1 cellular context compared by ENCODE assay signal in the genomic region with DNA sequence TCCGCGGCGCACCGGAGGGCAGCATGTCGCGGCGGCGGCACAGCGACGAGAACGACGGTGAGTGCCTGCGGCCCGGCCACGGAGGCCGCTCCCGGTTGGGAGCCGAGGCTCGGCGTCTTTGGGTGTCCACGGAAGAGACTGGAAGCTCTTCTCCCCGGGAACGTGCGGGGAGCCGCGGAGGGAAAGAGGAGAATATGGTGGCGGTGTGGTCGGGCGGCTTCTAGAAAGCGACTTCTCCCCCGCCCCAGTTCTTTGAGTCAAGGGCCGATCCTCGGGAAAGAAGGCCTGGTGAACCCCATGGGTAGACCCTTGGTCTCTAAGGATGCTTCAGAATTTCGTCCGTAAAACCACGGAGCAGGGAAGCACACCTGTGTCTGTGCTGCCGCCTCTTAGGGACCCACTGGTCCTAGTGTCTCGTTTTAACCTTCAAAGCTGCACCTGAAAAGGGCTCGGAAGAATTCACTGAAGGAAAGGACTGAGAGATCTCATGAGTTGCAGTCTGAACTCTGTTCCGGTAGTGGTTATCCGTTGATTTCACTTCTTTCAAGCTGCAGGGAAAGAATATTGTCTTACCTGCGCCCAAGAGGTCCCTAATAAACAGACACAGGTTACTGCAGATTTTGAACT.
A peak's percentile ranks its signal among the peaks of the same experiment; 100 is the strongest.
TF ChIP-seq lines count a peak whose summit lies in the region.

No MANE protein-coding gene starts in this region.

TF ChIP-seq in HepG2, 621 proteins besides CTCF, POLR2A, EP300 and RAD21 (continued from another document and continues in another):
- TF ChIP-seq, protein P1, sequence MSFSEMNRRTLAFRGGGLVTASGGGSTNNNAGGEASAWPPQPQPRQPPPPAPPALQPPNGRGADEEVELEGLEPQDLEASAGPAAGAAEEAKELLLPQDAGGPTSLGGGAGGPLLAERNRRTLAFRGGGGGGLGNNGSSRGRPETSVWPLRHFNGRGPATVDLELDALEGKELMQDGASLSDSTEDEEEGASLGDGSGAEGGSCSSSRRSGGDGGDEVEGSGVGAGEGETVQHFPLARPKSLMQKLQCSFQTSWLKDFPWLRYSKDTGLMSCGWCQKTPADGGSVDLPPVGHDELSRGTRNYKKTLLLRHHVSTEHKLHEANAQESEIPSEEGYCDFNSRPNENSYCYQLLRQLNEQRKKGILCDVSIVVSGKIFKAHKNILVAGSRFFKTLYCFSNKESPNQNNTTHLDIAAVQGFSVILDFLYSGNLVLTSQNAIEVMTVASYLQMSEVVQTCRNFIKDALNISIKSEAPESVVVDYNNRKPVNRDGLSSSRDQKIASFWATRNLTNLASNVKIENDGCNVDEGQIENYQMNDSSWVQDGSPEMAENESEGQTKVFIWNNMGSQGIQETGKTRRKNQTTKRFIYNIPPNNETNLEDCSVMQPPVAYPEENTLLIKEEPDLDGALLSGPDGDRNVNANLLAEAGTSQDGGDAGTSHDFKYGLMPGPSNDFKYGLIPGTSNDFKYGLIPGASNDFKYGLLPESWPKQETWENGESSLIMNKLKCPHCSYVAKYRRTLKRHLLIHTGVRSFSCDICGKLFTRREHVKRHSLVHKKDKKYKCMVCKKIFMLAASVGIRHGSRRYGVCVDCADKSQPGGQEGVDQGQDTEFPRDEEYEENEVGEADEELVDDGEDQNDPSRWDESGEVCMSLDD (CRISPR knock-in tag; IDR thresholded peaks at IDR 0.05; ENCODE audit: borderline replicate concordance) = no peak
- TF ChIP-seq ZNF20 (CRISPR knock-in tag; IDR thresholded peaks at IDR 0.05) = no peak
- peak; percentile 64; the same call in 1 of the 2 replicates for TF ChIP-seq AHR (CRISPR knock-in tag; IDR thresholded peaks at IDR 0.05)
- peak; percentile 89 for TF ChIP-seq ASH2L (IDR thresholded peaks at IDR 0.05; ENCODE audit: insufficient read length, low read depth, low read length)
- no peak for TF ChIP-seq ZNF567 (CRISPR knock-in tag; IDR thresholded peaks at IDR 0.05; ENCODE audit: borderline replicate concordance)
- no peak for TF ChIP-seq ZBTB7B (CRISPR knock-in tag; IDR thresholded peaks at IDR 0.05)
- TF ChIP-seq ZNF142 (CRISPR knock-in tag; IDR thresholded peaks at IDR 0.05) = peak; percentile 96
- peak; percentile 79; the same call in 1 of the 2 replicates for TF ChIP-seq ZNF225 (CRISPR knock-in tag; IDR thresholded peaks at IDR 0.05)
- 0 out of 2 replicates have a peak, but pooled peaks have one; percentile 22 for TF ChIP-seq DMAP1 (CRISPR knock-in tag; IDR thresholded peaks at IDR 0.05)
- TF ChIP-seq ZFY (CRISPR knock-in tag; IDR thresholded peaks at IDR 0.05) = no peak
- TF ChIP-seq SYNCRIP (IDR thresholded peaks at IDR 0.05; ENCODE audit: insufficient read depth, low read depth, low read length) = no peak
- TF ChIP-seq ZNF282 (IDR thresholded peaks at IDR 0.05; ENCODE audit: partially characterized antibody) = no peak
- TF ChIP-seq ZNF263 (CRISPR knock-in tag; IDR thresholded peaks at IDR 0.05) = no peak
- 0 out of 2 replicates have a peak, but pooled peaks have one; percentile 62 for TF ChIP-seq NCOA1 (CRISPR knock-in tag; IDR thresholded peaks at IDR 0.05)
- no peak for TF ChIP-seq TBX3 (IDR thresholded peaks at IDR 0.05; ENCODE audit: borderline replicate concordance)
- TF ChIP-seq ZNF441 (CRISPR knock-in tag; IDR thresholded peaks at IDR 0.05; ENCODE audit: borderline replicate concordance) = 0 out of 2 replicates have a peak, but pooled peaks have one; percentile 13
- TF ChIP-seq HIVEP1 (CRISPR knock-in tag; IDR thresholded peaks at IDR 0.05) = no peak
- TF ChIP-seq BCLAF1 (IDR thresholded peaks at IDR 0.05) = no peak
- no peak for TF ChIP-seq ZNF766 (CRISPR knock-in tag; IDR thresholded peaks at IDR 0.05; ENCODE audit: borderline replicate concordance)
- peak; percentile 31; the same call in 1 of the 2 replicates for TF ChIP-seq ZNF317 (CRISPR knock-in tag; IDR thresholded peaks at IDR 0.05)
- peak; percentile 25; the same call in 1 of the 2 replicates for TF ChIP-seq CHCHD3 (CRISPR knock-in tag; IDR thresholded peaks at IDR 0.05)
- no peak for TF ChIP-seq GATAD1 (CRISPR knock-in tag; IDR thresholded peaks at IDR 0.05)
- TF ChIP-seq BORCS8-MEF2B (CRISPR knock-in tag; IDR thresholded peaks at IDR 0.05) = peak; percentile 88
- no peak for TF ChIP-seq YEATS4 (CRISPR knock-in tag; IDR thresholded peaks at IDR 0.05; ENCODE audit: borderline replicate concordance)
- no peak for TF ChIP-seq ZNF549 (CRISPR knock-in tag; IDR thresholded peaks at IDR 0.05)
- TF ChIP-seq ATF6 (CRISPR knock-in tag; conservative IDR thresholded peaks at IDR 0.05) = no peak
- TF ChIP-seq TOPORS (CRISPR knock-in tag; IDR thresholded peaks at IDR 0.05) = peak; percentile 88; the same call in 1 of the 2 replicates
- peak; percentile 50 for TF ChIP-seq PTBP1 (IDR thresholded peaks at IDR 0.05; ENCODE audit: low read depth, low read length, poor library complexity, severe bottlenecking)
- no peak for TF ChIP-seq FOSL1 (CRISPR knock-in tag; IDR thresholded peaks at IDR 0.05; ENCODE audit: borderline replicate concordance)
- TF ChIP-seq, protein P2, sequence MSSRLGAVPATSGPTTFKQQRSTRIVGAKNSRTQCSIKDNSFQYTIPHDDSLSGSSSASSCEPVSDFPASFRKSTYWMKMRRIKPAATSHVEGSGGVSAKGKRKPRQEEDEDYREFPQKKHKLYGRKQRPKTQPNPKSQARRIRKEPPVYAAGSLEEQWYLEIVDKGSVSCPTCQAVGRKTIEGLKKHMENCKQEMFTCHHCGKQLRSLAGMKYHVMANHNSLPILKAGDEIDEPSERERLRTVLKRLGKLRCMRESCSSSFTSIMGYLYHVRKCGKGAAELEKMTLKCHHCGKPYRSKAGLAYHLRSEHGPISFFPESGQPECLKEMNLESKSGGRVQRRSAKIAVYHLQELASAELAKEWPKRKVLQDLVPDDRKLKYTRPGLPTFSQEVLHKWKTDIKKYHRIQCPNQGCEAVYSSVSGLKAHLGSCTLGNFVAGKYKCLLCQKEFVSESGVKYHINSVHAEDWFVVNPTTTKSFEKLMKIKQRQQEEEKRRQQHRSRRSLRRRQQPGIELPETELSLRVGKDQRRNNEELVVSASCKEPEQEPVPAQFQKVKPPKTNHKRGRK (CRISPR knock-in tag; IDR thresholded peaks at IDR 0.05) = no peak
- peak; percentile 67 for TF ChIP-seq ZNF768 (CRISPR knock-in tag; IDR thresholded peaks at IDR 0.05)
- TF ChIP-seq LCORL (IDR thresholded peaks at IDR 0.05) = no peak
- 0 out of 2 replicates have a peak, but pooled peaks have one; percentile 2 for TF ChIP-seq LCORL (CRISPR knock-in tag; IDR thresholded peaks at IDR 0.05)
- no peak for TF ChIP-seq HNF4G (IDR thresholded peaks at IDR 0.05; ENCODE audit: borderline replicate concordance, low read depth, low read length)
- TF ChIP-seq HNF4G (CRISPR knock-in tag; IDR thresholded peaks at IDR 0.05; ENCODE audit: borderline replicate concordance, low read depth) = peak; percentile 46; the same call in 1 of the 2 replicates
- peak; percentile 44; the same call in 1 of the 2 replicates for TF ChIP-seq IRX3 (CRISPR knock-in tag; IDR thresholded peaks at IDR 0.05; ENCODE audit: borderline replicate concordance, low read depth)
- TF ChIP-seq HMGXB4 (CRISPR knock-in tag; IDR thresholded peaks at IDR 0.05; ENCODE audit: borderline replicate concordance in 1 of 2, low read depth in 1 of 2) = peak in 1 of 2 experiments; percentile 27; a peak in 1 of 4 replicates
